Comparison of ENCODE assay signal across 8 cellular contexts in genomic region chr11:118251858-118252652, GRCh38. TPM values are rescaled to one million over a fixed set of nuclear protein-coding genes. Genes with fewer than 3 reads are reported as not detected.
DNase-seq lines count a peak whose midpoint lies in the region; ATAC-seq, FAIRE-seq and TF ChIP-seq lines count a peak whose summit lies in the region.

A gene with protein sequence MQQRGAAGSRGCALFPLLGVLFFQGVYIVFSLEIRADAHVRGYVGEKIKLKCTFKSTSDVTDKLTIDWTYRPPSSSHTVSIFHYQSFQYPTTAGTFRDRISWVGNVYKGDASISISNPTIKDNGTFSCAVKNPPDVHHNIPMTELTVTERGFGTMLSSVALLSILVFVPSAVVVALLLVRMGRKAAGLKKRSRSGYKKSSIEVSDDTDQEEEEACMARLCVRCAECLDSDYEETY (minus strand): TSS chr11:118252365. CDS start chr11:118252294, 71 bp downstream.

- FAIRE-seq in bronchial epithelial cell (lab: Jason Lieb, UNC) = peak; percentile 90

- peaks cover 9% of the 10 kb centered on the region for H3K36me3 Mint-ChIP-seq in activated B cell treated with CpG ODN at 0.5 μM for 24 hours (ENCODE audit: low read depth)

- H3K4me3 ChIP-seq in bronchial epithelial cell (ENCODE audit: low read depth, low read length) = peak within 1 kb of the TSS; percentile 72
- peak within 1 kb of the TSS; percentile 89 to 95 (median 91) for H3K4me3 ChIP-seq in skeletal muscle tissue (ENCODE audit: low read length in 3 of 3)

- H3K4me1 Mint-ChIP-seq in activated B cell treated with CpG ODN at 0.5 μM for 24 hours = peaks cover 17% of the 10 kb centered on the region

- POLR2A ChIA-PET in activated B cell treated with CpG ODN at 0.5 μM for 24 hours (lab: Charles Lee) = interaction anchor here (0.8 to 1.4 kb wide), 6 partner anchors 10 to 569 kb away, joined by 3 to 14 read pairs (median 4); partner anchors contain the start of gene UBE4A

- H3K9me3 ChIP-seq in skeletal muscle tissue (ENCODE audit: control insufficient read depth in 3 of 3, low read length in 3 of 3) = no peaks in the 10 kb centered on the region

- H3K4me1 ChIP-seq in skeletal muscle tissue (ENCODE audit: control insufficient read depth in 3 of 3, insufficient read depth in 3 of 3, low read length in 3 of 3) = peaks cover 3 to 8% (median 6%) of the 10 kb centered on the region in 3 donors

- intact Hi-C loops in activated B cell treated with CpG ODN at 0.5 μM for 24 hours (cut with micrococcal nuclease) = loop anchor here (1.0 to 2.0 kb wide), 3 partner anchors 11 to 107 kb away; partner anchors contain the start of gene UBE4A

- H3K27me3 ChIP-seq in bronchial epithelial cell (ENCODE audit: control insufficient read depth, insufficient read depth, low read length) (no peaks in the 10 kb centered on the region), skeletal muscle tissue (ENCODE audit: control insufficient read depth in 3 of 3, insufficient read depth in 3 of 3, low read length in 3 of 3) (peaks cover 7 to 10% (median 8%) of the 10 kb centered on the region in 3 donors)

- H3K27ac Mint-ChIP-seq in activated B cell treated with CpG ODN at 0.5 μM for 24 hours = peak within 1 kb of the TSS; percentile 99

- peaks cover 21% of the 10 kb centered on the region for H3K27me3 Mint-ChIP-seq in activated B cell treated with CpG ODN at 0.5 μM for 24 hours

- ATAC-seq in GM18498 (IDR thresholded peaks at IDR 0.05; ENCODE audit: unreplicated experiment) (peak; percentile 81), HG03097 (IDR thresholded peaks at IDR 0.05; ENCODE audit: low FRiP score, unreplicated experiment) (peak; percentile 69), activated B cell treated with CpG ODN at 0.5 μM for 24 hours (ENCODE audit: low read depth) (peak; percentile 76), GM18873 (IDR thresholded peaks at IDR 0.05; ENCODE audit: low FRiP score, unreplicated experiment) (no peak)

- H3K36me3 ChIP-seq in bronchial epithelial cell (ENCODE audit: control insufficient read depth, insufficient read depth, low read length) (no peaks in the 10 kb centered on the region), skeletal muscle tissue (ENCODE audit: control insufficient read depth in 3 of 3, insufficient read depth in 3 of 3, low read length in 3 of 3) (no peaks in the 10 kb centered on the region)

- H3K9ac ChIP-seq in skeletal muscle tissue (ENCODE audit: low read depth in 1 of 3, low read length in 3 of 3) = peak within 1 kb of the TSS; percentile 56 to 63 (median 59)

- H3K27ac ChIP-seq in skeletal muscle tissue (ENCODE audit: low read depth, low read length) = peak within 1 kb of the TSS; percentile 59

- TF ChIP-seq CTCF in activated B cell treated with CpG ODN at 0.5 μM for 24 hours (IDR thresholded peaks at IDR 0.05) (no peak), bronchial epithelial cell (IDR thresholded peaks at IDR 0.05; ENCODE audit: insufficient read depth, low read length, severe bottlenecking) (no peak)

- no peaks in the 10 kb centered on the region for H3K9me3 Mint-ChIP-seq in activated B cell treated with CpG ODN at 0.5 μM for 24 hours

- H3K4me3 Mint-ChIP-seq in activated B cell treated with CpG ODN at 0.5 μM for 24 hours = peak within 1 kb of the TSS; percentile 98

- DNase-seq in NCI-H2196 treated with DMSO at 0.1 percent for 48 hours (lab: John Stamatoyannopoulos, UW; ENCODE audit: unreplicated experiment) (peak; percentile 94), activated B cell treated with CpG ODN at 0.5 μM for 24 hours (peak; percentile 72), bronchial epithelial cell (ENCODE audit: low read depth) (peak; percentile 98), iPS-NIHi11 (ENCODE audit: low spot score) (peak; percentile 82)

- CTCF ChIA-PET in activated B cell treated with CpG ODN at 0.5 μM for 24 hours (lab: Charles Lee) = interaction anchor here (0.7 to 1.4 kb wide), 4 partner anchors 9 to 54 kb away, joined by 3 to 4 read pairs (median 3); partner anchors contain the start of gene MPZL2

RNA-seq across cellular contexts. Expression of the gene that starts here (rescaled TPM):
- total RNA-seq in activated B cell treated with CpG ODN at 0.5 μM for 24 hours (2.9 and 3.7 TPM in 2 replicates), bronchial epithelial cell (34.8 and 81.4 TPM in 2 replicates), skeletal muscle tissue (1.0 TPM)
